In the genomic region with DNA sequence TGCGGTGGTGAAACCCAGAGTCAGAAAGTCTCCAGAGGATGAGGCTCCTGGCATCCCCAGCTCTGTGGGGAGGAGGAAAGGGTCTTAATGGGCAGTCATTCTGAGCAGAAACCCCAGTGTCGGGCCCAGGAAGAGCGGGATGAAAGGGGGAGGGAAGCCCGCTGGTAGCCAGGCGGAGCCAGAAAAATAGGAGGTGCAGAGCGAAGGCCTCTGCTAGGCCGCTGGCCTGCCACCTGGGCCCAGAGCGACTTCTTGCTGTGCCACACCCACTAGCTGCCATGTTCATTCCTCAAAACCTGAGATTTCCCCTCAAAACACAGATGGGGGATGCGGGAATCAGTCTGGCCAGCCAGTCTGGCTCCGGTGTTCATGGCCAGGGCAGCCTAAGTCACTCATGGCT, we compare ENCODE assay signal across 1 cellular context.
A peak's percentile ranks its signal among the peaks of the same experiment; 100 is the strongest.
TF ChIP-seq lines count a peak whose summit lies in the region.

No MANE protein-coding gene starts in this region.

TF ChIP-seq in WTC11, 78 proteins besides CTCF, POLR2A, EP300 and RAD21:
- TF ChIP-seq MXD4 (CRISPR knock-in tag; IDR thresholded peaks at IDR 0.05; ENCODE audit: borderline replicate concordance) (no peak), ETV6 (CRISPR knock-in tag; IDR thresholded peaks at IDR 0.05) (0 out of 2 replicates have a peak, but pooled peaks have one; percentile 31), ZBTB21 (CRISPR knock-in tag; IDR thresholded peaks at IDR 0.05; ENCODE audit: borderline replicate concordance) (0 out of 2 replicates have a peak, but pooled peaks have one; percentile 23)
- TF ChIP-seq, protein P1, sequence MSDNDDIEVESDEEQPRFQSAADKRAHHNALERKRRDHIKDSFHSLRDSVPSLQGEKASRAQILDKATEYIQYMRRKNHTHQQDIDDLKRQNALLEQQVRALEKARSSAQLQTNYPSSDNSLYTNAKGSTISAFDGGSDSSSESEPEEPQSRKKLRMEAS (CRISPR knock-in tag; IDR thresholded peaks at IDR 0.05), result 0 out of 2 replicates have a peak, but pooled peaks have one; percentile 17
TF ChIP-seq in WTC11: peak in this region for 3.
